ENCODE assay signal across 9 cellular contexts in the genomic region with DNA sequence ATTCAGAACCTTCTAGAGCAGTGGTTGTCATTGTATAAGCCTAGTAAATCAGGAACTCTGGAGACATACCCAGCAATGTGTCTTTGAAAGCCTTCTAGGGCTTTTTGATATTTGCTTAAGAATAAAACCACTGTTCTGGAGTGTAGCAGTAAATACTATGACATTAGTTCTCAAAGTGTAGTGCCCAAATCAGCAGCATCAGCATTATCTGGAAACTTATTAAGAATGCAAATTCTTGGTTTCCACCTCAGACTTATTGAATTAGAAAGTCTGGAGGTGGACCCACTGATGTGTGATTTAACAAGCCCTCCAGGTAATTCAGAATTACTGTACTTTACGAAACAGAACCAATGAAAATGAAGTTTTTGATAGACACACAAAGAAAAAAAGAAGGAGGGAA.
"Had no signal": no experiment of that assay in that cellular context is flagged by ENCODE, and none has a peak within 500 bp of the region (broad histone marks: within the 10 kb centered on the region; RNA-seq: fewer than 3 reads in every experiment).

No MANE protein-coding gene starts in this region.

- H3K36me3 Mint-ChIP-seq: IgD-negative memory B cell had no signal

- H3K27me3 Mint-ChIP-seq: IgD-negative memory B cell had no signal

- H3K9ac ChIP-seq: GM23248 had no signal

- H3K4me1 Mint-ChIP-seq: IgD-negative memory B cell had no signal

- H3K9me3 Mint-ChIP-seq: IgD-negative memory B cell had no signal

- H3K36me3 ChIP-seq: HAP-1 had no signal

- H3K9me3 ChIP-seq: HAP-1 had no signal

- H3K4me3 Mint-ChIP-seq: HFFc6, IgD-negative memory B cell had no signal

- ATAC-seq: HCT116 had no signal

- H3K4me3 ChIP-seq: GM23248, HAP-1 had no signal

- H3K27ac Mint-ChIP-seq: HFFc6, IgD-negative memory B cell had no signal

- H3K27ac ChIP-seq: GM23248, HL-60 had no signal

- H2AFZ ChIP-seq: GM23248 had no signal

- DNase-seq: GM23248, GOT3, H7, HFFc6, KG1 had no signal
